In genomic region chr6:6993503-6994237, GRCh38 we compare ENCODE assay signal across 11 cellular contexts.
"Had no signal": no experiment of that assay in that cellular context is flagged by ENCODE, and none has a peak within 500 bp of the region (broad histone marks: within the 10 kb centered on the region; RNA-seq: fewer than 3 reads in every experiment).

No MANE protein-coding gene starts in this region.

- ATAC-seq: activated naive CD4-positive, alpha-beta T cell treated with anti-CD3 and anti-CD28 coated beads, Interleukin-2, amount 50 U/mL, for 72 hours; left colon; stimulated activated naive CD8-positive, alpha-beta T cell treated with anti-CD3 and anti-CD28 coated beads, Interleukin-15, amount 100 ng/mL, for 72 hours had no signal

- H3K27ac ChIP-seq: vagina had no signal

- H3K4me3 ChIP-seq: vagina had no signal

- H3K9me3 ChIP-seq: vagina had no signal

- FAIRE-seq: colon had no signal

- H3K4me1 ChIP-seq: vagina had no signal

- H3K36me3 ChIP-seq: vagina had no signal

- DNase-seq: activated effector memory CD4-positive, alpha-beta T cell treated with anti-CD3 and anti-CD28 coated beads, Interleukin-2, amount 50 U/mL, for 16 hours; activated T-cell treated with anti-CD3 and anti-CD28 coated beads, Interleukin-2, amount 50 U/mL, for 1 hour; anterior cingulate cortex; hypothalamus; left colon; stimulated activated CD4-positive, alpha-beta T cell treated with anti-CD3 and anti-CD28 coated beads, Interleukin-15, amount 100 ng/mL, for 24 hours; stimulated activated CD4-positive, alpha-beta T cell treated with anti-CD3 and anti-CD28 coated beads, Interleukin-4, amount 100 ng/mL, for 24 hours; stimulated activated naive CD8-positive, alpha-beta T cell treated with anti-CD3 and anti-CD28 coated beads, Interleukin-15, amount 100 ng/mL, for 72 hours had no signal

- H3K27me3 ChIP-seq: vagina had no signal
